ENCODE assay signal across 8 cellular contexts in genomic region chrX:38192007-38192625, GRCh38. TPM values are rescaled to one million over a fixed set of nuclear protein-coding genes. Genes with fewer than 3 reads are reported as not detected.
DNase-seq lines count a peak whose midpoint lies in the region; ATAC-seq and TF ChIP-seq lines count a peak whose summit lies in the region.

No MANE protein-coding gene starts in this region.

- no peak overlapping the region for H3K27ac ChIP-seq in cardiac muscle cell
- H3K27ac ChIP-seq in OCI-LY1 (ENCODE audit: low read depth, low read length, poor library complexity, severe bottlenecking): no peak overlapping the region
- no peak overlapping the region for H3K27ac ChIP-seq in transverse colon

- in situ Hi-C loops in transverse colon (cut with MboI; ENCODE audit: low pct_ligation_motif_present in 1 of 4, low pct_unique_long_range_greater_than_20kb in 1 of 4, low sequenced_read_pairs in 3 of 4): loop anchor here in 1 of 4 donors (25.0 kb wide), 1 partner anchor 455 kb away; no protein-coding TSS in a partner anchor

- H3K4me3 ChIP-seq in cardiac muscle cell (no peak overlapping the region), OCI-LY1 (ENCODE audit: low read depth, low read length, poor library complexity, severe bottlenecking) (no peak overlapping the region), fibroblast of villous mesenchyme (ENCODE audit: low read depth, low read length) (no peak overlapping the region), transverse colon (no peak overlapping the region)

- H3K79me2 ChIP-seq in OCI-LY1 (ENCODE audit: insufficient read depth, low read length): no peaks in the 10 kb centered on the region

- no peak overlapping the region for H3K9ac ChIP-seq in OCI-LY1 (ENCODE audit: low read length)

- WGBS in transverse colon (ENCODE audit: low coverage in 1 of 2), 2 donors: 43% methylated on average over 5 of the region's 5 CpGs; no CpG with 5 or more reads in 1 of the 2 donors

- no peak for TF ChIP-seq POLR2A in transverse colon (IDR thresholded peaks at IDR 0.05)

- H2AFZ ChIP-seq in OCI-LY1 (ENCODE audit: low read length): no peak overlapping the region

- DNase-seq in cardiac muscle cell (ENCODE audit: low read depth in 1 of 2, low spot score in 1 of 2) (peak in 1 of 2 donors; percentile 23), cardiac septum (ENCODE audit: low spot score) (no peak), fibroblast of villous mesenchyme (ENCODE audit: low read depth) (peak; percentile 15), transverse colon (peak; percentile 12), HK-2 (ENCODE audit: unreplicated experiment) (no peak), NCI-H774 (lab: John Stamatoyannopoulos, UW) (no peak)

- no peak for ATAC-seq in HG03571 (IDR thresholded peaks at IDR 0.05; ENCODE audit: unreplicated experiment)

- H3K4me1 ChIP-seq in cardiac muscle cell (ENCODE audit: low read depth) (no peaks in the 10 kb centered on the region), OCI-LY1 (ENCODE audit: insufficient read depth, low read length, severe bottlenecking) (no peaks in the 10 kb centered on the region), transverse colon (no peaks in the 10 kb centered on the region)

- TF ChIP-seq EP300 in transverse colon (IDR thresholded peaks at IDR 0.05; ENCODE audit: low read depth): no peak

- H3K36me3 ChIP-seq in cardiac muscle cell (no peaks in the 10 kb centered on the region), OCI-LY1 (ENCODE audit: insufficient read depth, low read length) (no peaks in the 10 kb centered on the region), transverse colon (no peaks in the 10 kb centered on the region)

- H3K27me3 ChIP-seq in cardiac muscle cell (no peaks in the 10 kb centered on the region), OCI-LY1 (ENCODE audit: insufficient read depth, low read length) (no peaks in the 10 kb centered on the region), transverse colon (no peaks in the 10 kb centered on the region)

- H4K20me1 ChIP-seq in OCI-LY1 (ENCODE audit: insufficient read depth, low read length): no peaks in the 10 kb centered on the region

- H3K9me3 ChIP-seq in cardiac muscle cell (ENCODE audit: low read depth): no peaks in the 10 kb centered on the region
- H3K9me3 ChIP-seq in OCI-LY1 (ENCODE audit: low read length): no peaks in the 10 kb centered on the region
- H3K9me3 ChIP-seq in transverse colon: no peaks in the 10 kb centered on the region

- TF ChIP-seq CTCF in cardiac muscle cell (IDR thresholded peaks at IDR 0.05; ENCODE audit: low read depth, low read length) (peak; percentile 36), OCI-LY1 (IDR thresholded peaks at IDR 0.05; ENCODE audit: low read length) (peak; percentile 52; the same call in 1 of the 2 replicates), fibroblast of villous mesenchyme (IDR thresholded peaks at IDR 0.05; ENCODE audit: insufficient read depth, low read depth, low read length) (peak; percentile 57), transverse colon (IDR thresholded peaks at IDR 0.05) (peak in 4 of 5 experiments; percentile 8 to 24 (median 21))

- no peaks in the 10 kb centered on the region for H3F3A ChIP-seq in OCI-LY1 (ENCODE audit: insufficient read depth, low read length)

- no peaks in the 10 kb centered on the region for H3K9me2 ChIP-seq in OCI-LY1 (ENCODE audit: low read depth, low read length)

- intact Hi-C loops in cardiac septum (cut with DNase I): loop anchor here (10.0 kb wide), 1 partner anchor 93 kb away; no protein-coding TSS in a partner anchor
- intact Hi-C loops in transverse colon (cut with DNase I; ENCODE audit: low total_unique reads): no loop called here

- no peak overlapping the region for H3K4me2 ChIP-seq in OCI-LY1 (ENCODE audit: low read length)

RNA-seq across cellular contexts. Expression of gene SRPX, which starts 28.6 kb away (rescaled TPM):
- 9.6 and 19.9 TPM in 2 replicates for total RNA-seq in cardiac muscle cell
- polyA plus RNA-seq in cardiac muscle cell: 13.4 and 21.4 TPM in 2 replicates
- 57.3 TPM for total RNA-seq in cardiac septum
- 35.4 and 36.7 TPM in 2 replicates for total RNA-seq in fibroblast of villous mesenchyme
- 10 to 100 TPM; 16.1 to 43.6 (median 38.6) TPM for total RNA-seq in transverse colon

Comparison
In these comparisons a context has a peak if more than half of its experiments do, and no peak if none do; other contexts are left out.
1. DNase-seq: peak in fibroblast of villous mesenchyme (single experiment) and transverse colon (single experiment); none in cardiac septum (single experiment), HK-2 (single experiment) and NCI-H774 (single experiment).
2. Peak in every context shown above with its lines, with median percentiles within 50 percentile points of each other: CTCF ChIP-seq.